In genomic region chr2:8956789-8957188, GRCh38 we compare ENCODE assay signal across 17 cellular contexts. TPM values are rescaled to one million over a fixed set of nuclear protein-coding genes. Genes with fewer than 3 reads are reported as not detected.
DNase-seq lines count a peak whose midpoint lies in the region; ATAC-seq and TF ChIP-seq lines count a peak whose summit lies in the region.
"Had no signal": no experiment of that assay in that cellular context is flagged by ENCODE, and none has a peak within 500 bp of the region (broad histone marks: within the 10 kb centered on the region; RNA-seq: fewer than 3 reads in every experiment).

No MANE protein-coding gene starts in this region.

- no peak overlapping the region for H3K4me3 Mint-ChIP-seq in activated naive CD4-positive, alpha-beta T cell treated with anti-CD3 and anti-CD28 coated beads, Interleukin-2, amount 50 U/mL, for 24 hours
- no peak overlapping the region for H3K4me3 Mint-ChIP-seq in activated CD4-positive, alpha-beta memory T cell treated with anti-CD3 and anti-CD28 coated beads, Interleukin-2, amount 10 ng/mL, durations not matched to agents 7 days and 5 days

- TF ChIP-seq CTCF in brain microvascular endothelial cell (IDR thresholded peaks at IDR 0.05; ENCODE audit: low read depth, low read length, missing control alignments) (peak; percentile 23), fibroblast of the aortic adventitia (IDR thresholded peaks at IDR 0.05; ENCODE audit: insufficient read depth, low read length) (peak; percentile 29), retinal pigment epithelial cell (conservative IDR thresholded peaks at IDR 0.05; ENCODE audit: low read depth, low read length) (peak; percentile 15)

- peaks cover 19% of the 10 kb centered on the region for H3K9me3 Mint-ChIP-seq in activated naive CD4-positive, alpha-beta T cell treated with anti-CD3 and anti-CD28 coated beads, Interleukin-2, amount 50 U/mL, for 24 hours
- H3K9me3 Mint-ChIP-seq in activated CD4-positive, alpha-beta memory T cell treated with anti-CD3 and anti-CD28 coated beads, Interleukin-2, amount 10 ng/mL, durations not matched to agents 7 days and 5 days: peaks cover 16% of the 10 kb centered on the region

- no peaks in the 10 kb centered on the region for H3K4me1 Mint-ChIP-seq in activated naive CD4-positive, alpha-beta T cell treated with anti-CD3 and anti-CD28 coated beads, Interleukin-2, amount 50 U/mL, for 24 hours
- no peaks in the 10 kb centered on the region for H3K4me1 Mint-ChIP-seq in activated CD4-positive, alpha-beta memory T cell treated with anti-CD3 and anti-CD28 coated beads, Interleukin-2, amount 10 ng/mL, durations not matched to agents 7 days and 5 days

- peaks cover 9% of the 10 kb centered on the region for H3K27me3 Mint-ChIP-seq in activated naive CD4-positive, alpha-beta T cell treated with anti-CD3 and anti-CD28 coated beads, Interleukin-2, amount 50 U/mL, for 24 hours
- peaks cover 2% of the 10 kb centered on the region for H3K27me3 Mint-ChIP-seq in activated CD4-positive, alpha-beta memory T cell treated with anti-CD3 and anti-CD28 coated beads, Interleukin-2, amount 10 ng/mL, durations not matched to agents 7 days and 5 days

- peak overlapping the region; percentile 25 for H3K27ac Mint-ChIP-seq in activated naive CD4-positive, alpha-beta T cell treated with anti-CD3 and anti-CD28 coated beads, Interleukin-2, amount 50 U/mL, for 24 hours
- H3K27ac Mint-ChIP-seq in activated CD4-positive, alpha-beta memory T cell treated with anti-CD3 and anti-CD28 coated beads, Interleukin-2, amount 10 ng/mL, durations not matched to agents 7 days and 5 days: no peak overlapping the region

- POLR2A ChIA-PET in activated CD4-positive, alpha-beta memory T cell treated with anti-CD3 and anti-CD28 coated beads, Interleukin-2, amount 10 ng/mL, durations not matched to agents 7 days and 5 days (lab: Charles Lee): no interaction called here

- DNase-seq in activated naive CD4-positive, alpha-beta T cell (lab: John Stamatoyannopoulos, UW): no peak
- no peak for DNase-seq in brain microvascular endothelial cell
- DNase-seq in fibroblast of the aortic adventitia (ENCODE audit: low read depth): no peak
- no peak for DNase-seq in retinal pigment epithelial cell (ENCODE audit: low read depth)
- no peak for DNase-seq in activated CD4-positive, alpha-beta memory T cell treated with anti-CD3 and anti-CD28 coated beads, Interleukin-2, amount 10 ng/mL, durations not matched to agents 7 days and 5 days
- DNase-seq: COR-L47; DMS153; EL; HCEC 1CT; NCI-H146; NCI-H2081 treated with DMSO at 0.1 percent for 48 hours; NCI-H2227 treated with DMSO at 0.1 percent for 48 hours; NCI-H526; NK-92 treated with Interleukin-12 subunit alpha and Interleukin-12 subunit beta, amount 100 ng/mL, for 24 hours had no signal

- no peaks in the 10 kb centered on the region for H3K27me3 ChIP-seq in brain microvascular endothelial cell (replicated peaks)

- no peaks in the 10 kb centered on the region for H3K36me3 ChIP-seq in brain microvascular endothelial cell (replicated peaks)

- ATAC-seq in HG02973 (IDR thresholded peaks at IDR 0.05; ENCODE audit: unreplicated experiment) (no peak), HG03135 (IDR thresholded peaks at IDR 0.05; ENCODE audit: unreplicated experiment) (no peak)

- no peak overlapping the region for H3K27ac ChIP-seq in brain microvascular endothelial cell

- CTCF ChIA-PET in activated CD4-positive, alpha-beta memory T cell treated with anti-CD3 and anti-CD28 coated beads, Interleukin-2, amount 10 ng/mL, durations not matched to agents 7 days and 5 days (lab: Charles Lee): no interaction called here

- peaks cover 4% of the 10 kb centered on the region for H3K36me3 Mint-ChIP-seq in activated naive CD4-positive, alpha-beta T cell treated with anti-CD3 and anti-CD28 coated beads, Interleukin-2, amount 50 U/mL, for 24 hours
- H3K36me3 Mint-ChIP-seq in activated CD4-positive, alpha-beta memory T cell treated with anti-CD3 and anti-CD28 coated beads, Interleukin-2, amount 10 ng/mL, durations not matched to agents 7 days and 5 days (ENCODE audit: low read depth): peaks cover 4% of the 10 kb centered on the region

- in situ Hi-C loops in brain microvascular endothelial cell (cut with HindIII; ENCODE audit: low pct_ligation_motif_present, low sequenced_read_pairs): no loop called here

- H3K4me3 ChIP-seq in brain microvascular endothelial cell (ENCODE audit: low read depth, low read length) (no peak overlapping the region), fibroblast of the aortic adventitia (ENCODE audit: low read depth, low read length) (no peak overlapping the region), retinal pigment epithelial cell (ENCODE audit: low read length) (no peak overlapping the region)

RNA-seq across cellular contexts. Expression of gene MBOAT2, which starts 46.7 kb away (rescaled TPM):
- total RNA-seq in fibroblast of the aortic adventitia (ENCODE audit: low replicate concordance): 18.1 and 37.1 TPM in 2 replicates
- total RNA-seq in activated CD4-positive, alpha-beta memory T cell treated with anti-CD3 and anti-CD28 coated beads, Interleukin-2, amount 10 ng/mL, durations not matched to agents 7 days and 5 days: 1 to 10 TPM; 4.6 to 5.1 TPM
